Comparison of ENCODE assay signal across 12 cellular contexts in the genomic region with DNA sequence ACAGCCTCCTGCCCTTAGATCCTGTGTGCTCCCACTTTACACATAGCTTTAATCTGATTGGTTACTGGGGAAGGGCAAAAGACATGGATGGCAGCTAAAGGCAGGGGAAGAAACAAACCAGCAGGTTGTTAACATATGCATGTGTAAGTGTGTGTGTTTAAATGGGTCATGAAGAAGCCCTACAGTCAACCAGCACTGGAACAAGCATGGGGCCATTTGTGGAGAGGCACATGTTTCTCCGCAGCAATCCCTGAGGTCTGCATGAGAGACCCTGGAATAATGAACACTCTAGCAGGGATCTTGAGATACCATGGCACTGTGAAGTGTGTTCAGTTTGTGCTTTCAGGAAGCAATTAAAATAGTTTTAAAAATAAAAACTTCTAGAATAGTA. TPM values are rescaled to one million over a fixed set of nuclear protein-coding genes. Genes with fewer than 3 reads are reported as not detected.
DNase-seq lines count a peak whose midpoint lies in the region; ATAC-seq and TF ChIP-seq lines count a peak whose summit lies in the region.
"Had no signal": no experiment of that assay in that cellular context is flagged by ENCODE, and none has a peak within 500 bp of the region (broad histone marks: within the 10 kb centered on the region; RNA-seq: fewer than 3 reads in every experiment).

No MANE protein-coding gene starts in this region.

- no peak overlapping the region for H2BK5ac ChIP-seq in mesenchymal stem cell (ENCODE audit: low read depth, low read length, poor library complexity, severe bottlenecking)

- H3K23ac ChIP-seq in mesenchymal stem cell (ENCODE audit: low read length in 2 of 2), result no peak overlapping the region

- no peak for ATAC-seq in left cardiac atrium
- ATAC-seq in upper lobe of right lung, result peak; percentile 7

- intact Hi-C loops in left ventricle myocardium inferior (cut with micrococcal nuclease), result loop anchor here (10.0 kb wide), 1 partner anchor 62 kb away; no protein-coding TSS in a partner anchor
- intact Hi-C loops in left cardiac atrium (cut with DNase I), result loop anchor here in 1 of 2 donors (10.0 kb wide), 1 partner anchor 62 kb away; no protein-coding TSS in a partner anchor
- intact Hi-C loops in upper lobe of right lung (cut with DNase I), result no loop called here

- H2AK5ac ChIP-seq in mesenchymal stem cell (ENCODE audit: low read length, severe bottlenecking), result no peak overlapping the region

- H3K27me3 ChIP-seq in left ventricle myocardium inferior (ENCODE audit: low read depth) (no peaks in the 10 kb centered on the region), mesenchymal stem cell (ENCODE audit: control insufficient read depth in 1 of 2, insufficient read depth in 1 of 2, low read length in 2 of 2) (no peaks in the 10 kb centered on the region), upper lobe of right lung (no peaks in the 10 kb centered on the region)

- TF ChIP-seq CTCF in left ventricle myocardium inferior (IDR thresholded peaks at IDR 0.05; ENCODE audit: borderline replicate concordance) (no peak), upper lobe of right lung (IDR thresholded peaks at IDR 0.05) (no peak)

- no peaks in the 10 kb centered on the region for H3K9me3 ChIP-seq in left ventricle myocardium inferior (replicated peaks)
- no peaks in the 10 kb centered on the region for H3K9me3 ChIP-seq in mesenchymal stem cell (ENCODE audit: control insufficient read depth, low read length)
- H3K9me3 ChIP-seq in upper lobe of right lung, result no peaks in the 10 kb centered on the region

- no peak overlapping the region for H4K91ac ChIP-seq in mesenchymal stem cell (ENCODE audit: low read length)

- no peak for DNase-seq in left ventricle myocardium inferior
- no peak for DNase-seq in left cardiac atrium
- DNase-seq in mesenchymal stem cell, result peak; percentile 22
- DNase-seq in upper lobe of right lung, result peak; percentile 54
- DNase-seq in DMS53 treated with DMSO at 0.1 percent for 48 hours (lab: John Stamatoyannopoulos, UW; ENCODE audit: unreplicated experiment), result no peak
- no peak for DNase-seq in NOMO-1 treated with DMSO at 0.1 percent for 48 hours (lab: John Stamatoyannopoulos, UW; ENCODE audit: unreplicated experiment)
- DNase-seq in SKM-1 treated with dmso at 0.1 percent for 144 hours (lab: John Stamatoyannopoulos, UW; ENCODE audit: unreplicated experiment), result no peak
- DNase-seq: AML-193; IMR-90; NCI-H2081; stimulated activated CD4-positive, alpha-beta T cell treated with anti-CD3 and anti-CD28 coated beads, Interleukin-4, amount 100 ng/mL, for 1 hour had no signal

- H3K4me2 ChIP-seq in mesenchymal stem cell (ENCODE audit: low read length, poor library complexity, severe bottlenecking), result no peak overlapping the region

- no peak overlapping the region for H3K4ac ChIP-seq in mesenchymal stem cell (ENCODE audit: low read depth in 1 of 2, low read length in 2 of 2)

- no peak overlapping the region for H4K8ac ChIP-seq in mesenchymal stem cell (ENCODE audit: low read length)

- H2BK12ac ChIP-seq in mesenchymal stem cell (ENCODE audit: low read length in 2 of 2), result no peak overlapping the region

- no peak overlapping the region for H3K18ac ChIP-seq in mesenchymal stem cell (ENCODE audit: low read depth in 1 of 2, low read length in 2 of 2)

- H3K4me1 Mint-ChIP-seq in activated naive CD8-positive, alpha-beta T cell (ENCODE audit: low read depth), result peaks cover 84% of the 10 kb centered on the region

- H3K36me3 ChIP-seq in left ventricle myocardium inferior, result no peaks in the 10 kb centered on the region
- H3K36me3 ChIP-seq in mesenchymal stem cell (ENCODE audit: control insufficient read depth in 1 of 2, insufficient read depth in 2 of 2, low read depth in 1 of 2, low read length in 2 of 2), result peaks cover 0 to 9% of the 10 kb centered on the region in 2 experiments
- H3K36me3 ChIP-seq in upper lobe of right lung, result no peaks in the 10 kb centered on the region

- peaks cover 51% of the 10 kb centered on the region for H3K79me1 ChIP-seq in mesenchymal stem cell (replicated peaks; ENCODE audit: low read length, poor library complexity, severe bottlenecking)

- H3K27me3 Mint-ChIP-seq in activated naive CD8-positive, alpha-beta T cell, result no peaks in the 10 kb centered on the region

- no peak overlapping the region for H3K9ac ChIP-seq in mesenchymal stem cell (ENCODE audit: low read length)

- no peak overlapping the region for H2AFZ ChIP-seq in mesenchymal stem cell (ENCODE audit: low read depth, low read length)

- peak overlapping the region; percentile 21 for H3K4me3 ChIP-seq in left ventricle myocardium inferior
- no peak overlapping the region for H3K4me3 ChIP-seq in mesenchymal stem cell (ENCODE audit: insufficient read depth in 1 of 2, low read depth in 1 of 2, low read length in 2 of 2)
- H3K4me3 ChIP-seq in upper lobe of right lung, result no peak overlapping the region

- H3K4me3 Mint-ChIP-seq in activated naive CD8-positive, alpha-beta T cell, result peak overlapping the region; percentile 96

- no peaks in the 10 kb centered on the region for H3K9me3 Mint-ChIP-seq in activated naive CD8-positive, alpha-beta T cell (ENCODE audit: low read depth)

- WGBS in mesenchymal stem cell, result 88% methylated on average over 1 of the region's 1 CpG

- no peak overlapping the region for H2BK120ac ChIP-seq in mesenchymal stem cell (ENCODE audit: low read depth, low read length)

- peaks cover 97% of the 10 kb centered on the region for H3K4me1 ChIP-seq in left ventricle myocardium inferior
- peaks cover 14% of the 10 kb centered on the region for H3K4me1 ChIP-seq in mesenchymal stem cell (ENCODE audit: control insufficient read depth, insufficient read depth, low read depth, low read length)
- peaks cover 78% of the 10 kb centered on the region for H3K4me1 ChIP-seq in upper lobe of right lung

- no peak overlapping the region for H2BK15ac ChIP-seq in mesenchymal stem cell (ENCODE audit: low read depth, poor library complexity, severe bottlenecking)

- H3K27ac Mint-ChIP-seq in activated naive CD8-positive, alpha-beta T cell, result peak overlapping the region; percentile 94

- peak overlapping the region; percentile 100 for H3K27ac ChIP-seq in left ventricle myocardium inferior (replicated peaks)
- H3K27ac ChIP-seq in mesenchymal stem cell (ENCODE audit: low read length, poor library complexity, severe bottlenecking), result no peak overlapping the region
- peak overlapping the region; percentile 94 for H3K27ac ChIP-seq in upper lobe of right lung

- peaks cover 3% of the 10 kb centered on the region for H3K36me3 Mint-ChIP-seq in activated naive CD8-positive, alpha-beta T cell

- H3K14ac ChIP-seq in mesenchymal stem cell (ENCODE audit: low read length in 2 of 2), result no peak overlapping the region

RNA-seq across cellular contexts. Expression of a gene that starts 6.0 kb away (rescaled TPM):
- total RNA-seq in left ventricle myocardium inferior (62.3 TPM), left cardiac atrium (10 to 100 TPM; 34.5 to 69.9 TPM), upper lobe of right lung (176 TPM)
- 93.2 TPM for polyA plus RNA-seq in mesenchymal stem cell (2013, experiment 1 of 2)
- 91.8 TPM for polyA plus RNA-seq in mesenchymal stem cell (2013, experiment 2 of 2)

Comparison
In these comparisons a context has a peak if more than half of its experiments do, and no peak if none do; other contexts are left out.
1. DNase-seq: peak in mesenchymal stem cell (single experiment) and upper lobe of right lung (single experiment); none in left ventricle myocardium inferior (single experiment), left cardiac atrium (single experiment), DMS53 treated with DMSO at 0.1 percent for 48 hours (single experiment), NOMO-1 treated with DMSO at 0.1 percent for 48 hours (single experiment) and SKM-1 treated with dmso at 0.1 percent for 144 hours (single experiment).